In genomic region chr3:44338828-44339127, GRCh38 we compare ENCODE assay signal across 8 cellular contexts. TPM values are rescaled to one million over a fixed set of nuclear protein-coding genes. Genes with fewer than 3 reads are reported as not detected.
DNase-seq lines count a peak whose midpoint lies in the region; ATAC-seq, FAIRE-seq and TF ChIP-seq lines count a peak whose summit lies in the region.

No MANE protein-coding gene starts in this region.

- H3K4me2 ChIP-seq in OCI-LY3 (ENCODE audit: low read length) = peak overlapping the region; percentile 67
- H3K4me2 ChIP-seq in H1 (ENCODE audit: insufficient read depth in 1 of 2, low read depth in 2 of 2, low read length in 2 of 2) = peak overlapping the region; percentile 70

- H3K14ac ChIP-seq in H1 (ENCODE audit: insufficient read length) = no peak overlapping the region

- H2BK5ac ChIP-seq in H1 (ENCODE audit: low read depth, low read length) = peak overlapping the region; percentile 98; the same call in 1 of the 2 replicates

- H3K4me1 ChIP-seq in CD4-positive, CD25-positive, alpha-beta regulatory T cell (ENCODE audit: control insufficient read depth, insufficient read depth, low read length, poor library complexity, severe bottlenecking) = peaks cover 32% of the 10 kb centered on the region
- H3K4me1 ChIP-seq in OCI-LY3 (ENCODE audit: low read length) (peaks cover 17% of the 10 kb centered on the region), H1 (replicated peaks in 1 of 4; ENCODE audit: control insufficient read depth in 3 of 4, insufficient read depth in 4 of 4, low read length in 3 of 4) (peaks cover 0 to 6% (median 3%) of the 10 kb centered on the region in 4 experiments; a peak in 4 of 7 replicates), neuron (ENCODE audit: insufficient read depth, low read length) (peaks cover 20% of the 10 kb centered on the region)

- H3K79me2 ChIP-seq in OCI-LY3 (ENCODE audit: low read length) = peaks cover 19% of the 10 kb centered on the region
- H3K79me2 ChIP-seq in H1 (ENCODE audit: control insufficient read depth in 1 of 2, insufficient read depth in 2 of 2, low read length in 2 of 2) = peaks cover 0 to 28% of the 10 kb centered on the region in 2 experiments; a peak in 3 of 4 replicates

- CTCF ChIA-PET in H1 (lab: Charles Lee; ENCODE audit: partially characterized antibody) = interaction anchor here (0.6 to 5.5 kb wide), 2 partner anchors 15 to 20 kb away, joined by 4 to 20 read pairs; no protein-coding TSS in a partner anchor

- H3K4ac ChIP-seq in H1 (replicated peaks; ENCODE audit: insufficient read length, low read depth, low read length) = no peak overlapping the region

- peak in 1 of 2 experiments; percentile 16; a peak in 1 of 3 replicates for TF ChIP-seq POLR2A in H1 (IDR thresholded peaks at IDR 0.05; ENCODE audit: control extremely low read depth in 1 of 2, low read depth in 2 of 2, low read length in 2 of 2)

- no peak overlapping the region for H2BK120ac ChIP-seq in H1 (replicated peaks; ENCODE audit: low read depth, low read length)

- no peak overlapping the region for H2BK20ac ChIP-seq in H1 (ENCODE audit: low read length)

- H3K56ac ChIP-seq in H1 (replicated peaks; ENCODE audit: insufficient read length, low read depth, low read length) = no peak overlapping the region

- 0 out of 2 replicates have a peak overlapping the region, but pooled peaks have one; percentile 68 for H3K18ac ChIP-seq in H1 (ENCODE audit: extremely low read depth, low read length)

- peak overlapping the region; percentile 87 for H2AFZ ChIP-seq in OCI-LY3 (ENCODE audit: low read depth, low read length)
- H2AFZ ChIP-seq in H1 (ENCODE audit: low read length) = no peak overlapping the region
- peak overlapping the region; percentile 73 for H2AFZ ChIP-seq in neuron (ENCODE audit: low read depth, low read length)

- POLR2A ChIA-PET in H1 (lab: Charles Lee; ENCODE audit: partially characterized antibody) = interaction anchor here (0.6 to 2.0 kb wide), 14 partner anchors 18 to 423 kb away, joined by 3 to 7 read pairs (median 4); partner anchors contain the start of genes KIAA1143, KIF15 and ZNF660

- DNase-seq in CD4-positive, CD25-positive, alpha-beta regulatory T cell = no peak
- DNase-seq in H1 (ENCODE audit: low read depth in 1 of 2, low spot score in 2 of 2) (no peak), T1000 (lab: John Stamatoyannopoulos, UW) (no peak), foreskin melanocyte (no peak)

- no peak for TF ChIP-seq CTCF in OCI-LY3 (IDR thresholded peaks at IDR 0.05; ENCODE audit: low read depth, low read length)
- no peak for TF ChIP-seq CTCF in H1 (IDR thresholded peaks at IDR 0.05; ENCODE audit: control extremely low read depth in 1 of 3, insufficient read depth in 1 of 3, low read depth in 1 of 3, low read length in 3 of 3)

- no peaks in the 10 kb centered on the region for H3K36me3 ChIP-seq in CD4-positive, CD25-positive, alpha-beta regulatory T cell (ENCODE audit: control insufficient read depth, insufficient read depth, low read length)
- H3K36me3 ChIP-seq in OCI-LY3 (replicated peaks; ENCODE audit: low read depth, low read length) = no peaks in the 10 kb centered on the region
- peaks cover 0 to 3% (median 0%) of the 10 kb centered on the region in 4 experiments; a peak in 1 of 8 replicates for H3K36me3 ChIP-seq in H1 (ENCODE audit: control insufficient read depth in 2 of 4, insufficient read depth in 4 of 4, low read length in 3 of 4)
- peaks cover 2% of the 10 kb centered on the region for H3K36me3 ChIP-seq in neuron (ENCODE audit: insufficient read depth, low read length)

- 0 out of 3 replicates have a peak, but pooled peaks of 1 of the 2 experiments have one; percentile 1 for TF ChIP-seq EP300 in H1 (IDR thresholded peaks at IDR 0.05; ENCODE audit: borderline replicate concordance in 1 of 2, low read depth in 2 of 2, low read length in 2 of 2)

- H4K20me1 ChIP-seq in OCI-LY3 (ENCODE audit: insufficient read depth, low read length) (peaks cover 5% of the 10 kb centered on the region; the same call in 1 of the 2 replicates), H1 (replicated peaks in 1 of 2; ENCODE audit: control insufficient read depth in 1 of 2, insufficient read depth in 2 of 2, low read length in 2 of 2) (no peaks in the 10 kb centered on the region)

- peak overlapping the region; percentile 95 to 98 (median 96) for H3K27ac Mint-ChIP-seq in CD4-positive, CD25-positive, alpha-beta regulatory T cell

- H4K91ac ChIP-seq in H1 (replicated peaks; ENCODE audit: insufficient read length, low read length) = no peak overlapping the region

- no peak overlapping the region for H2BK15ac ChIP-seq in H1 (ENCODE audit: low read length)

- H3K4me3 Mint-ChIP-seq in CD4-positive, CD25-positive, alpha-beta regulatory T cell = peak overlapping the region; percentile 96 to 98 (median 98)

- no peaks in the 10 kb centered on the region for H3K79me1 ChIP-seq in H1 (ENCODE audit: low read depth, low read length)

- H4K8ac ChIP-seq in H1 (ENCODE audit: extremely low read depth, insufficient read depth, low read length) = no peak overlapping the region

- H3K4me3 ChIP-seq in CD4-positive, CD25-positive, alpha-beta regulatory T cell (ENCODE audit: low read depth, low read length) = peak overlapping the region; percentile 99
- H3K4me3 ChIP-seq in OCI-LY3 (ENCODE audit: low read length) (peak overlapping the region; percentile 85), H1 (ENCODE audit: extremely low read depth in 1 of 4, insufficient read depth in 2 of 4, low read depth in 3 of 4, low read length in 4 of 4) (peak overlapping the region; percentile 58 to 80 (median 71)), neuron (ENCODE audit: low read length) (peak overlapping the region; percentile 76)

- H3K36me3 Mint-ChIP-seq in CD4-positive, CD25-positive, alpha-beta regulatory T cell = no peaks in the 10 kb centered on the region

- H3K9me3 ChIP-seq in CD4-positive, CD25-positive, alpha-beta regulatory T cell (ENCODE audit: control insufficient read depth in 2 of 2, low read length in 2 of 2) = no peaks in the 10 kb centered on the region
- H3K9me3 ChIP-seq in OCI-LY3 (ENCODE audit: insufficient read depth, low read length) (no peaks in the 10 kb centered on the region), H1 (ENCODE audit: insufficient read depth in 2 of 2, low read depth in 1 of 2, low read length in 1 of 2) (no peaks in the 10 kb centered on the region), neuron (ENCODE audit: low read length) (no peaks in the 10 kb centered on the region)

- H3K23me2 ChIP-seq in H1 (ENCODE audit: low read depth, low read length) = no peaks in the 10 kb centered on the region

- no peaks in the 10 kb centered on the region for H3K27me3 ChIP-seq in CD4-positive, CD25-positive, alpha-beta regulatory T cell (ENCODE audit: control insufficient read depth, insufficient read depth, low read length)
- H3K27me3 ChIP-seq in OCI-LY3 (ENCODE audit: low read depth, low read length) (no peaks in the 10 kb centered on the region), H1 (replicated peaks in 1 of 4; ENCODE audit: control insufficient read depth in 3 of 4, extremely low read depth in 1 of 4, insufficient read depth in 3 of 4, low read length in 3 of 4) (no peaks in the 10 kb centered on the region), neuron (ENCODE audit: insufficient read depth, low read length) (no peaks in the 10 kb centered on the region)

- H2AK5ac ChIP-seq in H1 (ENCODE audit: low read depth, low read length) = no peak overlapping the region

- WGBS in H1 (ENCODE audit: extremely low coverage in 1 of 2, insufficient coverage in 1 of 2, insufficient read length in 1 of 2, insufficient replicate concordance in 2 of 2, low coverage in 1 of 2, low lambda C conversion rate in 2 of 2, missing lambda C conversion rate in 1 of 2), 2 experiments = 1% methylated on average over 15 of the region's 15 CpGs; no CpG with 5 or more reads in 1 of the 2 experiments

- H3K23ac ChIP-seq in H1 (ENCODE audit: insufficient read length) = no peak overlapping the region

- peaks cover 0 to 5% (median 0%) of the 10 kb centered on the region in 7 donors for H3K9me3 Mint-ChIP-seq in CD4-positive, CD25-positive, alpha-beta regulatory T cell

- FAIRE-seq in H1 (lab: Jason Lieb, UNC) = no peak

- H4K5ac ChIP-seq in H1 (ENCODE audit: insufficient read length, low read depth, low read length) = no peak overlapping the region

- peaks cover 11% of the 10 kb centered on the region for H3K27me3 Mint-ChIP-seq in CD4-positive, CD25-positive, alpha-beta regulatory T cell

- no peak overlapping the region for H2BK12ac ChIP-seq in H1 (ENCODE audit: low read depth, low read length)

- H3K4me1 Mint-ChIP-seq in CD4-positive, CD25-positive, alpha-beta regulatory T cell = peaks cover 19 to 32% (median 25%) of the 10 kb centered on the region in 4 donors

- peak in 1 of 2 experiments; percentile 8; a peak in 1 of 4 replicates for TF ChIP-seq RAD21 in H1 (IDR thresholded peaks at IDR 0.05 in 1 of 2, conservative IDR thresholded peaks at IDR 0.05 in 1 of 2; ENCODE audit: low read depth in 2 of 2, low read length in 2 of 2)

- H3K9ac ChIP-seq in OCI-LY3 (ENCODE audit: low read length) = peak overlapping the region; percentile 80
- H3K9ac ChIP-seq in H1 (replicated peaks in 1 of 4; ENCODE audit: extremely low read depth in 1 of 4, low read depth in 3 of 4, low read length in 3 of 4) = peak overlapping the region in 3 of 4 experiments; percentile 36 to 92 (median 92); a peak in 5 of 7 replicates

- no peak for ATAC-seq in CD4-positive, CD25-positive, alpha-beta regulatory T cell (ENCODE audit: low read depth in 2 of 2)
- ATAC-seq in GM19035 (IDR thresholded peaks at IDR 0.05; ENCODE audit: unreplicated experiment) (no peak), HG03039 (IDR thresholded peaks at IDR 0.05; ENCODE audit: unreplicated experiment) (no peak)

- H3K27ac ChIP-seq in CD4-positive, CD25-positive, alpha-beta regulatory T cell (ENCODE audit: insufficient read depth, low read length, poor library complexity, severe bottlenecking) = peak overlapping the region; percentile 92
- peak overlapping the region; percentile 73 for H3K27ac ChIP-seq in OCI-LY3 (ENCODE audit: low read length)
- H3K27ac ChIP-seq in H1 (ENCODE audit: low read depth, low read length) = peak overlapping the region; percentile 95; the same call in 1 of the 2 replicates

TF ChIP-seq in H1, 55 proteins besides CTCF, POLR2A, EP300 and RAD21 (continues in another document):
- TF ChIP-seq TCF12 (IDR thresholded peaks at IDR 0.05; ENCODE audit: low read depth, low read length) (no peak), SP1 (IDR thresholded peaks at IDR 0.05; ENCODE audit: low read depth, low read length) (no peak)

RNA-seq across cellular contexts. Expression of gene TCAIM, which starts 0.2 kb away (rescaled TPM):
- total RNA-seq in CD4-positive, CD25-positive, alpha-beta regulatory T cell = 8.5 TPM
- polyA plus RNA-seq in CD4-positive, CD25-positive, alpha-beta regulatory T cell = 10 to 100 TPM; 13.1 to 19.0 (median 18.0) TPM
- 21.7 and 22.1 TPM in 2 replicates for total RNA-seq in H1 (2021; fragmentation: NEBNext Ultra II Directional; extraction: Animal tissue kit (Norgen Biotek cat#: 25700))
- polyA plus RNA-seq in H1 (2011; rRNA removed) = 5.8 and 6.9 TPM in 2 replicates
- polyA plus RNA-seq in H1 (2011; cell fraction: cytosol; rRNA removed) = 8.4 TPM
- 13.9 TPM for polyA plus RNA-seq in H1 (2011; cell fraction: nucleus; rRNA removed)
- 8.6 to 14.4 TPM (median 10.3 TPM) in 4 replicates for polyA plus RNA-seq in H1 (2012, experiment 1 of 2)
- 2.7 TPM for polyA plus RNA-seq in H1 (2012, experiment 2 of 2)
- polyA plus RNA-seq in H1 (2013, experiment 1 of 2) = 11.7 TPM
- 10.4 TPM for polyA plus RNA-seq in H1 (2013, experiment 2 of 2)
- 13.2 and 19.9 TPM in 2 replicates for polyA minus RNA-seq in H1 (2011; rRNA and poly(A)+ RNA removed)
- 21.7 TPM for polyA minus RNA-seq in H1 (2011; cell fraction: cytosol; rRNA and poly(A)+ RNA removed)
- polyA minus RNA-seq in H1 (2011; cell fraction: nucleus; rRNA and poly(A)+ RNA removed) = 54.0 TPM
